2 cellular contexts compared by ENCODE assay signal in the genomic region with DNA sequence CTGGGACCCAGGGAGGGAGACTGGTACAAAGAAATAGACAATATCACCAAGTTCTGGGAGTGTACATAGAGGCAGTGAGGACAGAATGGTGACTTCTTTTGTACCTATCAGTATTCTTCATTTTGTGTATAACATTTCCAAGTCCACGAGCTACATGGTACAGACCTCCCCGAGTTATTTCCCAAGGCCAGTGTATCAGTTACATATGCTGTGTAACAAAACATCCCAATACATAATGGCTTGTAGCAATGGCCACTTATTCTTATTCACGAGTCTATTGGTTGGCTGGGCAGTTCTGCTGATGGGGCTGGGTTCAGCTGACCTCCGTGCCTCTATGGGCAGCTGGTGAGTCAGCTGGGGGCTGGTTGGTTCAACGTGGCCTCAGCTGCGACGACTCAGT.
TF ChIP-seq lines count a peak whose summit lies in the region.

No MANE protein-coding gene starts in this region.

TF ChIP-seq in HepG2, 621 proteins besides CTCF, POLR2A, EP300 and RAD21:
- TF ChIP-seq ETV5 (CRISPR knock-in tag; IDR thresholded peaks at IDR 0.05; ENCODE audit: borderline replicate concordance) (no peak), ZNF33A (CRISPR knock-in tag; IDR thresholded peaks at IDR 0.05; ENCODE audit: borderline replicate concordance) (no peak), RBAK (CRISPR knock-in tag; IDR thresholded peaks at IDR 0.05) (peak; percentile 84), RXRB (CRISPR knock-in tag; IDR thresholded peaks at IDR 0.05; ENCODE audit: borderline replicate concordance) (no peak), ELF3 (CRISPR knock-in tag; IDR thresholded peaks at IDR 0.05) (no peak), HDAC6 (IDR thresholded peaks at IDR 0.05; ENCODE audit: low read depth, low read length) (no peak)

TF ChIP-seq in K562, 482 proteins besides CTCF, POLR2A, EP300 and RAD21:
- 0 out of 2 replicates have a peak, but pooled peaks have one; percentile 40 for TF ChIP-seq BCOR (IDR thresholded peaks at IDR 0.05)
- no peak for TF ChIP-seq MTA1 (IDR thresholded peaks at IDR 0.05; ENCODE audit: borderline replicate concordance)
- TF ChIP-seq CBX3 (IDR thresholded peaks at IDR 0.05; ENCODE audit: borderline replicate concordance in 1 of 2, low read length in 2 of 2) = 0 out of 3 replicates have a peak, but pooled peaks of 1 of the 2 experiments have one; percentile 37
- no peak for TF ChIP-seq ZNF589 (CRISPR knock-in tag; IDR thresholded peaks at IDR 0.05; ENCODE audit: low read depth)
- no peak for TF ChIP-seq FOS (IDR thresholded peaks at IDR 0.05; ENCODE audit: extremely low read depth, insufficient read length)
- peak; percentile 52 for TF ChIP-seq RBM25 (IDR thresholded peaks at IDR 0.05; ENCODE audit: low read depth, low read length, severe bottlenecking)
- 0 out of 4 replicates have a peak, but pooled peaks of 1 of the 2 experiments have one; percentile 10 for TF ChIP-seq KDM1A (IDR thresholded peaks at IDR 0.05)
